Comparison of ENCODE assay signal across 16 cellular contexts in genomic region chr12:1914116-1914911, GRCh38. TPM values are rescaled to one million over a fixed set of nuclear protein-coding genes. Genes with fewer than 3 reads are reported as not detected.
DNase-seq lines count a peak whose midpoint lies in the region; ATAC-seq and TF ChIP-seq lines count a peak whose summit lies in the region.
"Had no signal": no experiment of that assay in that cellular context is flagged by ENCODE, and none has a peak within 500 bp of the region (broad histone marks: within the 10 kb centered on the region; RNA-seq: fewer than 3 reads in every experiment).

No MANE protein-coding gene starts in this region.

- no peaks in the 10 kb centered on the region for H3K9me3 ChIP-seq in endodermal cell (ENCODE audit: control insufficient read depth, low read length)
- H3K9me3 ChIP-seq: ascending aorta, left lung had no signal

- H3K27ac ChIP-seq in endodermal cell (ENCODE audit: low read depth, low read length) = no peak overlapping the region
- H3K27ac ChIP-seq: ascending aorta, KMS-11, left lung had no signal

- peaks cover 7% of the 10 kb centered on the region for H3K27me3 Mint-ChIP-seq in activated CD4-positive, alpha-beta T cell treated with anti-CD3 and anti-CD28 coated beads for 36 hours
- H3K27me3 Mint-ChIP-seq in endodermal cell (ENCODE audit: insufficient read depth) (no peaks in the 10 kb centered on the region), nephron progenitor cell (ENCODE audit: low read depth, poor library complexity) (peaks cover 13% of the 10 kb centered on the region)

- H3K36me3 ChIP-seq in H7 (replicated peaks; ENCODE audit: control insufficient read depth, insufficient read depth, low read length) = no peaks in the 10 kb centered on the region
- H3K36me3 ChIP-seq in endodermal cell (ENCODE audit: control insufficient read depth, insufficient read depth, low read length) = no peaks in the 10 kb centered on the region
- H3K36me3 ChIP-seq: ascending aorta, left lung had no signal

- no peak overlapping the region for H3K9ac ChIP-seq in endodermal cell (ENCODE audit: extremely low read depth, low read length, poor library complexity, severe bottlenecking)
- H3K9ac ChIP-seq: KMS-11 had no signal

- 93 to 94% methylated on average over 11 to 16 of the region's 17 CpGs for WGBS in endodermal cell (ENCODE audit: insufficient coverage in 1 of 2, insufficient read length in 1 of 2), 2 experiments

- peaks cover 16% of the 10 kb centered on the region for H3K4me1 Mint-ChIP-seq in activated CD4-positive, alpha-beta T cell treated with anti-CD3 and anti-CD28 coated beads for 36 hours
- H3K4me1 Mint-ChIP-seq in endodermal cell (peaks cover 60% of the 10 kb centered on the region), nephron progenitor cell (peaks cover 86% of the 10 kb centered on the region)

- no peak overlapping the region for H3K27ac Mint-ChIP-seq in activated CD4-positive, alpha-beta T cell treated with anti-CD3 and anti-CD28 coated beads for 36 hours
- H3K27ac Mint-ChIP-seq in endodermal cell = no peak overlapping the region
- no peak overlapping the region for H3K27ac Mint-ChIP-seq in nephron progenitor cell
- H3K27ac Mint-ChIP-seq: dendritic cell treated with granulocyte-macrophage colony-stimulating factor and Interleukin-4, amounts not matched to agents 40 ng/mL and 50 ng/mL, for 4 days had no signal

- H3K4me3 ChIP-seq in H7 (ENCODE audit: insufficient read depth, low read depth, low read length) = no peak overlapping the region
- no peak overlapping the region for H3K4me3 ChIP-seq in endodermal cell (ENCODE audit: low read length)
- H3K4me3 ChIP-seq: ascending aorta, left lung had no signal

- peak; percentile 2 for DNase-seq in activated CD4-positive, alpha-beta T cell treated with anti-CD3 and anti-CD28 coated beads for 36 hours
- DNase-seq in activated CD4-positive, alpha-beta T cell treated with anti-CD3 and anti-CD28 coated beads, Interleukin-2, amount 50 U/mL, for 1 hour = no peak
- DNase-seq in H7 (peak; percentile 48), endodermal cell (peak; percentile 33), sciatic nerve (ENCODE audit: low spot score) (peak; percentile 52), amygdala (lab: John Stamatoyannopoulos, UW) (no peak), T-helper 9 cell (no peak), nephron progenitor cell (no peak)
- DNase-seq: NCI-H1436 treated with DMSO at 0.1 percent for 48 hours, NCI-H446 treated with DMSO at 0.1 percent for 48 hours, OCI-M1 had no signal

- CTCF ChIA-PET in activated CD4-positive, alpha-beta T cell treated with anti-CD3 and anti-CD28 coated beads for 36 hours (lab: Charles Lee) = interaction anchor here (0.6 to 2.3 kb wide), 2 partner anchors 7 to 26 kb away, joined by 3 to 9 read pairs; no protein-coding TSS in a partner anchor

- POLR2A ChIA-PET in activated CD4-positive, alpha-beta T cell treated with anti-CD3 and anti-CD28 coated beads for 36 hours (lab: Charles Lee) = no interaction called here

- H3K9me3 Mint-ChIP-seq in activated CD4-positive, alpha-beta T cell treated with anti-CD3 and anti-CD28 coated beads for 36 hours (ENCODE audit: low read depth) = no peaks in the 10 kb centered on the region
- H3K9me3 Mint-ChIP-seq in endodermal cell (no peaks in the 10 kb centered on the region), nephron progenitor cell (no peaks in the 10 kb centered on the region)

- intact Hi-C loops in activated CD4-positive, alpha-beta T cell treated with anti-CD3 and anti-CD28 coated beads for 36 hours (cut with DNase I, micrococcal nuclease) = loop anchor here in 1 of 2 experiments (10.0 kb wide), 1 partner anchor 580 kb away; no protein-coding TSS in a partner anchor
- intact Hi-C loops in sciatic nerve (cut with DNase I) = no loop called here

- H3K4me1 ChIP-seq in endodermal cell (ENCODE audit: control insufficient read depth, insufficient read depth, low read length) = peaks cover 9% of the 10 kb centered on the region

- no peak overlapping the region for H3K4me3 Mint-ChIP-seq in activated CD4-positive, alpha-beta T cell treated with anti-CD3 and anti-CD28 coated beads for 36 hours
- H3K4me3 Mint-ChIP-seq in endodermal cell = no peak overlapping the region
- no peak overlapping the region for H3K4me3 Mint-ChIP-seq in nephron progenitor cell
- H3K4me3 Mint-ChIP-seq: dendritic cell treated with granulocyte-macrophage colony-stimulating factor and Interleukin-4, amounts not matched to agents 40 ng/mL and 50 ng/mL, for 4 days had no signal

- H3K36me3 Mint-ChIP-seq in activated CD4-positive, alpha-beta T cell treated with anti-CD3 and anti-CD28 coated beads for 36 hours (ENCODE audit: low read depth) = no peaks in the 10 kb centered on the region
- H3K36me3 Mint-ChIP-seq in endodermal cell (ENCODE audit: low read depth) = no peaks in the 10 kb centered on the region
- H3K36me3 Mint-ChIP-seq in nephron progenitor cell (ENCODE audit: low read depth) = no peaks in the 10 kb centered on the region

- TF ChIP-seq CTCF in endodermal cell (conservative IDR thresholded peaks at IDR 0.05) = peak; percentile 1
- no peak for TF ChIP-seq CTCF in nephron progenitor cell (IDR thresholded peaks at IDR 0.05)

- ATAC-seq in activated CD4-positive, alpha-beta T cell treated with anti-CD3 and anti-CD28 coated beads for 36 hours = no peak
- no peak for ATAC-seq in sciatic nerve
- ATAC-seq: left lung had no signal

- H3K27me3 ChIP-seq in H7 (ENCODE audit: control insufficient read depth, insufficient read depth, low read length) (no peaks in the 10 kb centered on the region), endodermal cell (ENCODE audit: control insufficient read depth, insufficient read depth, low read length, poor library complexity, severe bottlenecking) (no peaks in the 10 kb centered on the region)
- H3K27me3 ChIP-seq: ascending aorta had no signal

RNA-seq across cellular contexts. Expression of gene CACNA2D4, which starts 4.1 kb away (rescaled TPM):
- 1 to 10 TPM; 5.5 to 7.2 TPM for total RNA-seq in activated CD4-positive, alpha-beta T cell treated with anti-CD3 and anti-CD28 coated beads for 36 hours
- 0.03 and 0.22 TPM in 2 replicates for total RNA-seq in H7 (2014; rRNA removed; shearing (Covaris generic))
- total RNA-seq in endodermal cell (1 to 10 TPM; 4.3 to 5.7 TPM), sciatic nerve (5.9 TPM)
- 0.53 TPM for polyA plus RNA-seq in endodermal cell (2013, experiment 1 of 2)
- 0.29 TPM for polyA plus RNA-seq in endodermal cell (2013, experiment 2 of 2)
- total RNA-seq: ascending aorta, SK-MEL-5 had no signal

Comparison
In these comparisons a context has a peak if more than half of its experiments do, and no peak if none do; other contexts are left out.
1. DNase-seq: peak in activated CD4-positive, alpha-beta T cell treated with anti-CD3 and anti-CD28 coated beads for 36 hours (single experiment), H7 (single experiment), endodermal cell (single experiment) and sciatic nerve (single experiment); none in activated CD4-positive, alpha-beta T cell treated with anti-CD3 and anti-CD28 coated beads, Interleukin-2, amount 50 U/mL, for 1 hour (single experiment), amygdala (0 of 56), T-helper 9 cell (single experiment) and nephron progenitor cell (single experiment).